ENCODE assay signal across 10 cellular contexts in genomic region chr9:127132921-127133647, GRCh38. TPM values are rescaled to one million over a fixed set of nuclear protein-coding genes. Genes with fewer than 3 reads are reported as not detected.
DNase-seq lines count a peak whose midpoint lies in the region; ATAC-seq, FAIRE-seq and TF ChIP-seq lines count a peak whose summit lies in the region.
"Had no signal": no experiment of that assay in that cellular context is flagged by ENCODE, and none has a peak within 500 bp of the region (broad histone marks: within the 10 kb centered on the region; RNA-seq: fewer than 3 reads in every experiment).

No MANE protein-coding gene starts in this region.

- peaks cover 3 to 88% (median 42%) of the 10 kb centered on the region in 3 donors for H3K4me1 ChIP-seq in gastroesophageal sphincter
- peaks cover 16% of the 10 kb centered on the region for H3K4me1 ChIP-seq in prostate gland (replicated peaks)

- H3K27me3 ChIP-seq in gastroesophageal sphincter (no peaks in the 10 kb centered on the region), prostate gland (replicated peaks; ENCODE audit: insufficient read depth) (no peaks in the 10 kb centered on the region)

- TF ChIP-seq POLR2A in gastroesophageal sphincter (IDR thresholded peaks at IDR 0.05): no peak
- TF ChIP-seq POLR2A in prostate gland (IDR thresholded peaks at IDR 0.05): no peak

- WGBS in gastroesophageal sphincter (ENCODE audit: low coverage in 1 of 2), 2 donors: 0 to 49% methylated on average over 1 to 12 of the region's 15 CpGs
- 37% methylated on average over 15 of the region's 15 CpGs for WGBS in prostate gland

- H3K4me3 ChIP-seq in gastroesophageal sphincter (no peak overlapping the region), prostate gland (no peak overlapping the region)

- TF ChIP-seq CTCF in gastroesophageal sphincter (IDR thresholded peaks at IDR 0.05) (no peak), prostate gland (IDR thresholded peaks at IDR 0.05) (no peak)

- ATAC-seq in gastroesophageal sphincter (no peak), GM18867 (IDR thresholded peaks at IDR 0.05; ENCODE audit: unreplicated experiment) (no peak)

- no peak for TF ChIP-seq EP300 in gastroesophageal sphincter (IDR thresholded peaks at IDR 0.05)

- no peak for FAIRE-seq in HTR-8/SVneo (lab: Jason Lieb, UNC)
- FAIRE-seq: endothelial cell of umbilical vein, TTC549 had no signal

- H3K36me3 ChIP-seq in gastroesophageal sphincter: no peaks in the 10 kb centered on the region
- H3K36me3 ChIP-seq in prostate gland: no peaks in the 10 kb centered on the region

- no peaks in the 10 kb centered on the region for H3K9me3 ChIP-seq in gastroesophageal sphincter
- H3K9me3 ChIP-seq in prostate gland: no peaks in the 10 kb centered on the region

- H3K27ac ChIP-seq in gastroesophageal sphincter (peak overlapping the region; percentile 56 to 91 (median 86)), prostate gland (peak overlapping the region; percentile 63 to 74)

- intact Hi-C loops in prostate gland (cut with DNase I): no loop called here

- DNase-seq in DMS79 (lab: John Stamatoyannopoulos, UW) (peak; percentile 49), NCI-H2171 (lab: John Stamatoyannopoulos, UW) (peak; percentile 81), prostate gland (ENCODE audit: low spot score) (peak; percentile 70), GM19238 (ENCODE audit: insufficient read length, low spot score) (no peak), HTR-8/SVneo (ENCODE audit: insufficient read length, low spot score) (no peak), occipital lobe (lab: John Stamatoyannopoulos, UW) (no peak)

RNA-seq across cellular contexts. Expression of gene ANGPTL2, which starts 10.6 kb away (rescaled TPM):
- total RNA-seq in gastroesophageal sphincter: 10 to 100 TPM; 36.5 to 52.5 (median 50.8) TPM
- 10 to 100 TPM; 17.3 to 43.2 TPM for total RNA-seq in prostate gland
- 2.7 TPM for total RNA-seq in occipital lobe

Comparison
In these comparisons a context has a peak if more than half of its experiments do, and no peak if none do; other contexts are left out.
1. DNase-seq: peak in DMS79 (single experiment), NCI-H2171 (single experiment) and prostate gland (single experiment); none in GM19238 (single experiment), HTR-8/SVneo (single experiment) and occipital lobe (single experiment).